ENCODE assay signal across 8 cellular contexts in genomic region chr19:45901432-45901903, GRCh38. TPM values are rescaled to one million over a fixed set of nuclear protein-coding genes. Genes with fewer than 3 reads are reported as not detected.
A peak's percentile ranks its signal among the peaks of the same experiment; 100 is the strongest.
DNase-seq lines count a peak whose midpoint lies in the region; ATAC-seq and TF ChIP-seq lines count a peak whose summit lies in the region.

No MANE protein-coding gene starts in this region.

- H3K9me3 ChIP-seq in SK-N-SH: no peaks in the 10 kb centered on the region
- no peaks in the 10 kb centered on the region for H3K9me3 ChIP-seq in endocrine pancreas (ENCODE audit: control insufficient read depth, low read length)

- peak overlapping the region in 1 of 6 donors; percentile 85 for H3K27ac Mint-ChIP-seq in naive B cell

- POLR2A ChIA-PET in SK-N-SH (lab: Yijun Ruan, JAX): interaction anchor here (1.1 to 3.2 kb wide), 3 partner anchors 10 to 53 kb away, joined by 3 to 19 read pairs (median 6); partner anchors contain the start of gene IRF2BP1

- peak overlapping the region; percentile 12 to 98 (median 38) for H3K4me3 Mint-ChIP-seq in naive B cell

- H3K4me3 ChIP-seq in SK-N-SH (ENCODE audit: low read depth in 2 of 2, low read length in 1 of 2) (peak overlapping the region; percentile 60 to 70), endocrine pancreas (ENCODE audit: control insufficient read depth, insufficient read depth, low read length) (no peak overlapping the region)

- H3K4me2 ChIP-seq in SK-N-SH: peak overlapping the region; percentile 88

- H4K20me1 ChIP-seq in SK-N-SH (ENCODE audit: insufficient read depth): no peaks in the 10 kb centered on the region

- H3K27me3 ChIP-seq in SK-N-SH (ENCODE audit: insufficient read depth) (no peaks in the 10 kb centered on the region), endocrine pancreas (ENCODE audit: control insufficient read depth, insufficient read depth, low read length) (no peaks in the 10 kb centered on the region)

- H3K36me3 Mint-ChIP-seq in naive B cell: peaks cover 0 to 5% of the 10 kb centered on the region in 2 donors

- peak; percentile 71 for DNase-seq in SK-N-SH
- peak in 3 of 5 experiments; percentile 18 to 72 (median 34) for DNase-seq in T-helper 2 cell
- DNase-seq in naive B cell: no peak

- no peak for TF ChIP-seq RAD21 in SK-N-SH (IDR thresholded peaks at IDR 0.05; ENCODE audit: low read length)

- peaks cover 13% of the 10 kb centered on the region for H3F3A ChIP-seq in SK-N-SH (replicated peaks; ENCODE audit: insufficient read depth)

- peaks cover 0 to 12% (median 7%) of the 10 kb centered on the region in 3 donors for H3K27me3 Mint-ChIP-seq in naive B cell

- no peak overlapping the region for H2AFZ ChIP-seq in SK-N-SH (ENCODE audit: low read depth)

- no peaks in the 10 kb centered on the region for H3K9me3 Mint-ChIP-seq in naive B cell

- no peak overlapping the region for H3K27ac ChIP-seq in SK-N-SH (ENCODE audit: low read depth in 2 of 2, low read length in 1 of 2)

- H3K4me1 ChIP-seq in SK-N-SH (ENCODE audit: control insufficient read depth in 1 of 2, insufficient read depth in 2 of 2, low read depth in 1 of 2, low read length in 1 of 2) (peaks cover 0 to 8% of the 10 kb centered on the region in 2 experiments; a peak in 1 of 4 replicates), endocrine pancreas (ENCODE audit: control insufficient read depth, insufficient read depth, low read length) (no peaks in the 10 kb centered on the region)

- no peak for TF ChIP-seq EP300 in SK-N-SH (IDR thresholded peaks at IDR 0.05; ENCODE audit: borderline replicate concordance in 1 of 2, low read depth in 1 of 2, low read length in 1 of 2)

- H3K4me1 Mint-ChIP-seq in naive B cell: peaks cover 16 to 41% (median 26%) of the 10 kb centered on the region in 3 donors

- peaks cover 5% of the 10 kb centered on the region; the same call in 1 of the 2 replicates for H3K79me2 ChIP-seq in SK-N-SH (ENCODE audit: insufficient read depth)

- CTCF ChIA-PET in SK-N-SH (lab: Yijun Ruan, JAX): interaction anchor here (1.0 to 3.7 kb wide), 7 partner anchors 9 to 127 kb away, joined by 3 to 15 read pairs (median 7); partner anchors contain the start of genes FOXA3, IRF2BP1 and SYMPK

- peak overlapping the region; percentile 76; the same call in 1 of the 2 replicates for H3K9ac ChIP-seq in SK-N-SH
- peak overlapping the region; percentile 8 for H3K9ac ChIP-seq in endocrine pancreas (ENCODE audit: control insufficient read depth, insufficient read depth, low read length)

- H3K36me3 ChIP-seq in SK-N-SH (replicated peaks in 1 of 2; ENCODE audit: control insufficient read depth in 1 of 2, insufficient read depth in 2 of 2, low read length in 1 of 2): peaks cover 3 to 20% of the 10 kb centered on the region in 2 experiments
- no peaks in the 10 kb centered on the region for H3K36me3 ChIP-seq in endocrine pancreas (ENCODE audit: control insufficient read depth, insufficient read depth, low read length)

- no peaks in the 10 kb centered on the region for H3K9me2 ChIP-seq in SK-N-SH

- ATAC-seq in SK-N-SH treated with all-trans-retinoic acid at 6 μM for 48 hours (no peak; the same call in 2 of the 3 replicates), naive B cell (ENCODE audit: low read depth in 2 of 2) (peak in 1 of 2 donors; percentile 19), GM21381 (IDR thresholded peaks at IDR 0.05; ENCODE audit: unreplicated experiment) (no peak), HG03139 (IDR thresholded peaks at IDR 0.05; ENCODE audit: unreplicated experiment) (no peak), GM21515 (IDR thresholded peaks at IDR 0.05; ENCODE audit: unreplicated experiment) (no peak)

- WGBS in SK-N-SH (ENCODE audit: low lambda C conversion rate): 48% methylated on average over 35 of the region's 69 CpGs

- TF ChIP-seq CTCF in SK-N-SH (IDR thresholded peaks at IDR 0.05): no peak

TF ChIP-seq in SK-N-SH, 30 proteins besides CTCF, POLR2A, EP300 and RAD21:
- peak; percentile 22; the same call in 1 of the 2 replicates for TF ChIP-seq MAX (IDR thresholded peaks at IDR 0.05; ENCODE audit: low read depth)
- no peak for TF ChIP-seq FOSL2 (IDR thresholded peaks at IDR 0.05; ENCODE audit: borderline replicate concordance, low read depth)
TF ChIP-seq in SK-N-SH: peak in this region for 1.

TF ChIP-seq in SK-N-SH treated with all-trans-retinoic acid at 6 μM for 48 hours, 23 proteins besides CTCF, POLR2A, EP300 and RAD21:
- TF ChIP-seq ZNF8 (CRISPR knock-in tag; IDR thresholded peaks at IDR 0.05): no peak

RNA-seq across cellular contexts. Expression of gene MYPOP, which starts 0.9 kb away (rescaled TPM):
- polyA plus RNA-seq in SK-N-SH (2012; rRNA removed) (2.8 and 5.1 TPM in 2 replicates), naive B cell (ENCODE audit: low read depth in 6 of 6) (under 1 TPM in 4 of 6 donors, not detected in 2; 0.15 to 0.30 (median 0.28) TPM)
- polyA plus RNA-seq in SK-N-SH (2012; cell fraction: cytosol; rRNA removed): 3.2 and 4.8 TPM in 2 replicates
- 11.0 and 16.2 TPM in 2 replicates for polyA plus RNA-seq in SK-N-SH (2012; cell fraction: nucleus; rRNA removed)

RNA-seq across cellular contexts. Expression of gene NANOS2, which starts 13.1 kb away (rescaled TPM):
- polyA plus RNA-seq in SK-N-SH (2012; rRNA removed) (not detected in 2 replicates), naive B cell (ENCODE audit: low read depth in 6 of 6) (not detected)
- not detected in 2 replicates for polyA plus RNA-seq in SK-N-SH (2012; cell fraction: cytosol; rRNA removed)
- not detected in 2 replicates for polyA plus RNA-seq in SK-N-SH (2012; cell fraction: nucleus; rRNA removed)

RNA-seq across cellular contexts. Expression of gene IRF2BP1, which starts 15.5 kb away (rescaled TPM):
- polyA plus RNA-seq in SK-N-SH (2012; rRNA removed): 11.8 and 16.8 TPM in 2 replicates
- 7.0 and 11.8 TPM in 2 replicates for polyA plus RNA-seq in SK-N-SH (2012; cell fraction: cytosol; rRNA removed)
- 12.2 and 14.1 TPM in 2 replicates for polyA plus RNA-seq in SK-N-SH (2012; cell fraction: nucleus; rRNA removed)
- polyA plus RNA-seq in naive B cell (ENCODE audit: low read depth in 6 of 6): 10 to 100 TPM in 1 of 6 donors, 1 to 10 TPM in 5; 3.1 to 10.1 (median 5.9) TPM

RNA-seq across cellular contexts. Expression of gene FOXA3, which starts 37.3 kb away (rescaled TPM):
- polyA plus RNA-seq in SK-N-SH (2012; rRNA removed) (0.97 and 1.5 TPM in 2 replicates), naive B cell (ENCODE audit: low read depth in 6 of 6) (not detected)
- polyA plus RNA-seq in SK-N-SH (2012; cell fraction: cytosol; rRNA removed): 0.91 and 1.0 TPM in 2 replicates
- polyA plus RNA-seq in SK-N-SH (2012; cell fraction: nucleus; rRNA removed): 0.48 and 0.82 TPM in 2 replicates

RNA-seq across cellular contexts. Expression of gene SYMPK, which starts 38.5 kb away (rescaled TPM):
- polyA plus RNA-seq in SK-N-SH (2012; rRNA removed): 76.3 and 92.7 TPM in 2 replicates
- polyA plus RNA-seq in SK-N-SH (2012; cell fraction: cytosol; rRNA removed): 31.3 and 45.6 TPM in 2 replicates
- polyA plus RNA-seq in SK-N-SH (2012; cell fraction: nucleus; rRNA removed): 170 and 185 TPM in 2 replicates
- polyA plus RNA-seq in naive B cell (ENCODE audit: low read depth in 6 of 6): 10 to 100 TPM in 2 of 6 donors, 1 to 10 TPM in 4; 6.3 to 24.3 (median 9.0) TPM
